9 cellular contexts compared by ENCODE assay signal in genomic region chr2:191539068-191539467, GRCh38.
DNase-seq lines count a peak whose midpoint lies in the region; ATAC-seq and TF ChIP-seq lines count a peak whose summit lies in the region.
"Had no signal": no experiment of that assay in that cellular context is flagged by ENCODE, and none has a peak within 500 bp of the region (broad histone marks: within the 10 kb centered on the region; RNA-seq: fewer than 3 reads in every experiment).

No MANE protein-coding gene starts in this region.

- no peak for ATAC-seq in HG02759 (IDR thresholded peaks at IDR 0.05; ENCODE audit: unreplicated experiment)

- H3K9me3 Mint-ChIP-seq in CD4-positive, alpha-beta memory T cell: no peaks in the 10 kb centered on the region

- no peaks in the 10 kb centered on the region for H3K9me3 ChIP-seq in CD4-positive, alpha-beta memory T cell (ENCODE audit: control insufficient read depth in 1 of 2, low read length in 2 of 2)

- H3K27me3 Mint-ChIP-seq in CD4-positive, alpha-beta memory T cell: peaks cover 2% of the 10 kb centered on the region in 2 donors

- H3K4me1 ChIP-seq in CD4-positive, alpha-beta memory T cell (ENCODE audit: insufficient read depth, low read length): no peaks in the 10 kb centered on the region

- no peak overlapping the region for H3K4me3 ChIP-seq in CD4-positive, alpha-beta memory T cell (ENCODE audit: low read length in 2 of 2)
- no peak overlapping the region for H3K4me3 ChIP-seq in epithelial cell of esophagus (ENCODE audit: low read length)
- H3K4me3 ChIP-seq: lung had no signal

- no peak overlapping the region for H3K27ac Mint-ChIP-seq in CD4-positive, alpha-beta memory T cell

- H3K4me1 Mint-ChIP-seq in CD4-positive, alpha-beta memory T cell: no peaks in the 10 kb centered on the region

- H3K36me3 ChIP-seq in CD4-positive, alpha-beta memory T cell (ENCODE audit: insufficient read depth, low read length): no peaks in the 10 kb centered on the region

- intact Hi-C loops in CD4-positive, alpha-beta memory T cell (cut with micrococcal nuclease): no loop called here

- no peaks in the 10 kb centered on the region for H3K36me3 Mint-ChIP-seq in CD4-positive, alpha-beta memory T cell

- H3K27me3 ChIP-seq in CD4-positive, alpha-beta memory T cell (ENCODE audit: insufficient read depth, low read length): no peaks in the 10 kb centered on the region

- POLR2A ChIA-PET in CD4-positive, alpha-beta memory T cell (lab: Charles Lee; ENCODE audit: partially characterized antibody): no interaction called here

- peak overlapping the region in 1 of 8 donors; percentile 49 for H3K4me3 Mint-ChIP-seq in CD4-positive, alpha-beta memory T cell

- peak; percentile 37 for TF ChIP-seq CTCF in GM20000 (IDR thresholded peaks at IDR 0.05; ENCODE audit: extremely low read depth, missing control alignments)
- peak; percentile 69 for TF ChIP-seq CTCF in epithelial cell of esophagus (IDR thresholded peaks at IDR 0.05; ENCODE audit: insufficient read depth, low read depth, low read length, missing control alignments)

- CTCF ChIA-PET in CD4-positive, alpha-beta memory T cell (lab: Charles Lee; ENCODE audit: partially characterized antibody): interaction anchor here (0.5 to 3.0 kb wide), 17 partner anchors 9 to 1981 kb away, joined by 3 to 28 read pairs (median 4); no protein-coding TSS in a partner anchor

- DNase-seq in CD4-positive, alpha-beta memory T cell: peak in 3 of 5 donors; percentile 10 to 37 (median 16)
- DNase-seq in GM20000 (ENCODE audit: low spot score) (no peak), SK-N-DZ (ENCODE audit: low spot score) (peak; percentile 39), epithelial cell of esophagus (ENCODE audit: low read depth) (peak; percentile 29), ureter (ENCODE audit: low spot score) (no peak)
- peak; percentile 9 for DNase-seq in stimulated activated CD4-positive, alpha-beta T cell treated with anti-CD3 and anti-CD28 coated beads, Interleukin-4, amount 100 ng/mL, for 24 hours
- DNase-seq in activated CD4-positive, CD25-positive, alpha-beta regulatory T cell treated with anti-CD3 and anti-CD28 coated beads, Interleukin-2, amount 50 U/mL, for 72 hours: no peak

- no peak overlapping the region for H3K27ac ChIP-seq in CD4-positive, alpha-beta memory T cell (ENCODE audit: low read depth, low read length)

Comparison
In these comparisons a context has a peak if more than half of its experiments do, and no peak if none do; other contexts are left out.
1. DNase-seq: peak in CD4-positive, alpha-beta memory T cell (3 of 5), SK-N-DZ (single experiment), epithelial cell of esophagus (single experiment) and stimulated activated CD4-positive, alpha-beta T cell treated with anti-CD3 and anti-CD28 coated beads, Interleukin-4, amount 100 ng/mL, for 24 hours (single experiment); none in GM20000 (single experiment), ureter (single experiment) and activated CD4-positive, CD25-positive, alpha-beta regulatory T cell treated with anti-CD3 and anti-CD28 coated beads, Interleukin-2, amount 50 U/mL, for 72 hours (single experiment).